9 cellular contexts compared by ENCODE assay signal in genomic region chrX:41336447-41336846, GRCh38. TPM values are rescaled to one million over a fixed set of nuclear protein-coding genes. Genes with fewer than 3 reads are reported as not detected.
A peak's percentile ranks its signal among the peaks of the same experiment; 100 is the strongest.
DNase-seq lines count a peak whose midpoint lies in the region; ATAC-seq, FAIRE-seq and TF ChIP-seq lines count a peak whose summit lies in the region.
"Had no signal": no experiment of that assay in that cellular context is flagged by ENCODE, and none has a peak within 500 bp of the region (broad histone marks: within the 10 kb centered on the region; RNA-seq: fewer than 3 reads in every experiment).

No MANE protein-coding gene starts in this region.

- H3K27ac ChIP-seq in GM12878 (ENCODE audit: control insufficient read depth, insufficient read depth) (0 out of 2 replicates have a peak overlapping the region, but pooled peaks have one; percentile 15), lower lobe of right lung (no peak overlapping the region), tibial nerve (peak overlapping the region in 3 of 4 donors; percentile 7 to 100 (median 100))

- CTCF ChIA-PET in GM12878 (lab: Yijun Ruan, JAX) = interaction anchor here (0.5 to 1.3 kb wide), 3 partner anchors 16 to 423 kb away, joined by 3 to 5 read pairs (median 3); no protein-coding TSS in a partner anchor

- WGBS in GM12878 (ENCODE audit: insufficient coverage, insufficient replicate concordance, low lambda C conversion rate, missing lambda C conversion rate) = 20% methylated on average over 7 of the region's 7 CpGs
- 40 to 65% methylated on average over 7 of the region's 7 CpGs for WGBS in tibial nerve, 2 donors

- RAD21 ChIA-PET in GM12878 (lab: Charles Lee; ENCODE audit: unreplicated experiment) = no interaction called here

- no TSS peak for BruUV-seq in GM12878 (replicated peaks; lab: Mats Ljungman, UMichigan)

- H3K79me2 ChIP-seq in GM12878 (ENCODE audit: control insufficient read depth, insufficient read depth, low read length) = peaks cover 82% of the 10 kb centered on the region

- DNase-seq in activated T-cell treated with anti-CD3 and anti-CD28 coated beads, Interleukin-2, amount 50 U/mL, for 72 hours = peak in 1 of 2 donors; percentile 23
- no peak for DNase-seq in activated T-cell treated with anti-CD3 and anti-CD28 coated beads, Interleukin-2, amount 50 U/mL, for 48 hours
- DNase-seq in GM12878 (ENCODE audit: low read depth, low spot score) = no peak
- no peak for DNase-seq in lower lobe of right lung
- no peak for DNase-seq in tibial nerve (ENCODE audit: low spot score in 2 of 2)
- DNase-seq in ecto neural progenitor cell (ENCODE audit: low spot score) = no peak
- DNase-seq in activated effector memory CD4-positive, alpha-beta T cell treated with Interleukin-2 at 50 U/mL for 16 hours = no peak
- DNase-seq: activated CD4-positive, CD25-positive, alpha-beta regulatory T cell had no signal

- TF ChIP-seq POLR2A in GM12878 (IDR thresholded peaks at IDR 0.05; ENCODE audit: low read depth, low read length) (no peak), tibial nerve (IDR thresholded peaks at IDR 0.05) (no peak)

- no peak for TF ChIP-seq RAD21 in GM12878 (IDR thresholded peaks at IDR 0.05; ENCODE audit: insufficient read depth, low read depth, low read length)

- SMC1A ChIA-PET in GM12878 (lab: Charles Lee; ENCODE audit: uncharacterized antibody, unreplicated experiment) = interaction anchor here (0.7 to 1.2 kb wide), 2 partner anchors 16 to 156 kb away, joined by 3 to 7 read pairs; no protein-coding TSS in a partner anchor

- FAIRE-seq in GM12878 (lab: Jason Lieb, UNC) = no peak

- TF ChIP-seq EP300 in GM12878 (IDR thresholded peaks at IDR 0.05; ENCODE audit: borderline replicate concordance in 1 of 2, control insufficient read depth in 1 of 2, low read depth in 2 of 2, low read length in 2 of 2) (no peak), tibial nerve (IDR thresholded peaks at IDR 0.05) (no peak)

- peak overlapping the region; percentile 97; the same call in 1 of the 2 replicates for H3K9ac ChIP-seq in GM12878 (ENCODE audit: control insufficient read depth, insufficient read depth, low read length)

- POLR2A ChIA-PET in GM12878 (lab: Charles Lee) = no interaction called here

- H3K27me3 ChIP-seq in GM12878 (replicated peaks in 1 of 2; ENCODE audit: control insufficient read depth in 2 of 2, insufficient read depth in 2 of 2, low read length in 1 of 2) (no peaks in the 10 kb centered on the region), lower lobe of right lung (ENCODE audit: low read depth) (no peaks in the 10 kb centered on the region), tibial nerve (no peaks in the 10 kb centered on the region)

- H3K4me1 Mint-ChIP-seq in activated T-cell treated with anti-CD3 and anti-CD28 coated beads, Interleukin-2, amount 50 U/mL, for 72 hours (ENCODE audit: low read depth) = peaks cover 79% of the 10 kb centered on the region

- peak overlapping the region; percentile 94 to 95 for H3K4me3 Mint-ChIP-seq in activated T-cell treated with anti-CD3 and anti-CD28 coated beads, Interleukin-2, amount 50 U/mL, for 72 hours

- TF ChIP-seq CTCF in GM12878 (IDR thresholded peaks at IDR 0.05 in 2 of 3, conservative IDR thresholded peaks at IDR 0.05 in 1 of 3; ENCODE audit: control insufficient read depth in 2 of 3, extremely low read depth in 1 of 3, insufficient read depth in 1 of 3, low read depth in 3 of 3, low read length in 3 of 3) = no peak
- TF ChIP-seq CTCF in lower lobe of right lung (IDR thresholded peaks at IDR 0.05) = no peak
- TF ChIP-seq CTCF in tibial nerve (IDR thresholded peaks at IDR 0.05) = no peak

- H2AFZ ChIP-seq in GM12878 (ENCODE audit: control insufficient read depth, low read depth, low read length) = no peak overlapping the region

- peaks cover 20% of the 10 kb centered on the region for H4K20me1 ChIP-seq in GM12878 (ENCODE audit: control insufficient read depth, insufficient read depth)

- no peaks in the 10 kb centered on the region for H3K9me3 Mint-ChIP-seq in activated T-cell treated with anti-CD3 and anti-CD28 coated beads, Interleukin-2, amount 50 U/mL, for 72 hours

- intact Hi-C loops in GM12878 (cut with micrococcal nuclease; ENCODE audit: unreplicated experiment) (loop anchor here (10.0 kb wide), 2 partner anchors 398 to 462 kb away; no protein-coding TSS in a partner anchor), lower lobe of right lung (cut with DNase I) (no loop called here)

- peak overlapping the region; percentile 91 for H3K4me3 ChIP-seq in GM12878
- peak overlapping the region; percentile 74 for H3K4me3 ChIP-seq in lower lobe of right lung
- H3K4me3 ChIP-seq in tibial nerve = peak overlapping the region; percentile 81 to 96 (median 88)

- H3K36me3 Mint-ChIP-seq in activated T-cell treated with anti-CD3 and anti-CD28 coated beads, Interleukin-2, amount 50 U/mL, for 72 hours (ENCODE audit: insufficient read depth in 2 of 2) = peaks cover 18 to 62% of the 10 kb centered on the region in 2 donors

- H3K4me1 ChIP-seq in GM12878 (ENCODE audit: control insufficient read depth, insufficient read depth, low read length) = peaks cover 4% of the 10 kb centered on the region; the same call in 1 of the 2 replicates
- peaks cover 45% of the 10 kb centered on the region for H3K4me1 ChIP-seq in lower lobe of right lung
- peaks cover 0 to 25% (median 11%) of the 10 kb centered on the region in 4 donors for H3K4me1 ChIP-seq in tibial nerve

- no peaks in the 10 kb centered on the region for H3K9me3 ChIP-seq in GM12878 (replicated peaks; ENCODE audit: control insufficient read depth, insufficient read depth, low read length)
- H3K9me3 ChIP-seq in lower lobe of right lung = no peaks in the 10 kb centered on the region
- no peaks in the 10 kb centered on the region for H3K9me3 ChIP-seq in tibial nerve

- H3K4me2 ChIP-seq in GM12878 (ENCODE audit: control insufficient read depth, insufficient read depth) = peak overlapping the region; percentile 85

- ATAC-seq in activated T-cell treated with anti-CD3 and anti-CD28 coated beads, Interleukin-2, amount 50 U/mL, for 72 hours (replicated peaks in 1 of 2) = no peak
- ATAC-seq in GM12878 (no peak), lower lobe of right lung (no peak), HG03354 (IDR thresholded peaks at IDR 0.05; ENCODE audit: poor library complexity, severe bottlenecking, unreplicated experiment) (no peak)

- peak overlapping the region; percentile 100 for H3K27ac Mint-ChIP-seq in activated T-cell treated with anti-CD3 and anti-CD28 coated beads, Interleukin-2, amount 50 U/mL, for 72 hours

- in situ Hi-C loops in GM12878 (cut with MboI) = loop anchor here (10.0 kb wide), 1 partner anchor 692 kb away; the partner anchor contains the start of gene CXorf38

- no peaks in the 10 kb centered on the region for H3K27me3 Mint-ChIP-seq in activated T-cell treated with anti-CD3 and anti-CD28 coated beads, Interleukin-2, amount 50 U/mL, for 72 hours (ENCODE audit: low read depth)

- H3K36me3 ChIP-seq in GM12878 (ENCODE audit: control insufficient read depth in 2 of 2, insufficient read depth in 2 of 2, low read length in 1 of 2) = peaks cover 7 to 16% of the 10 kb centered on the region in 2 experiments
- peaks cover 31% of the 10 kb centered on the region for H3K36me3 ChIP-seq in lower lobe of right lung
- H3K36me3 ChIP-seq in tibial nerve = no peaks in the 10 kb centered on the region

TF ChIP-seq in GM12878, 131 proteins besides CTCF, POLR2A, EP300 and RAD21:
- TF ChIP-seq POLR2AphosphoS5 (IDR thresholded peaks at IDR 0.05; ENCODE audit: low read length) = peak; percentile 47; the same call in 1 of the 2 replicates
- TF ChIP-seq FOXK2 (IDR thresholded peaks at IDR 0.05) = no peak
- peak; percentile 56; the same call in 1 of the 2 replicates for TF ChIP-seq RAD51 (IDR thresholded peaks at IDR 0.05)
- TF ChIP-seq TBL1XR1 (IDR thresholded peaks at IDR 0.05; ENCODE audit: low read depth, low read length) = peak; percentile 4; the same call in 1 of the 2 replicates
- no peak for TF ChIP-seq ATF2 (IDR thresholded peaks at IDR 0.05; ENCODE audit: low read length)
- no peak for TF ChIP-seq HCFC1 (IDR thresholded peaks at IDR 0.05; ENCODE audit: low read length)
- TF ChIP-seq MTA2 (IDR thresholded peaks at IDR 0.05; ENCODE audit: low read depth) = no peak
- TF ChIP-seq PAX8 (IDR thresholded peaks at IDR 0.05) = no peak
- TF ChIP-seq CEBPB (IDR thresholded peaks at IDR 0.05; ENCODE audit: borderline replicate concordance in 1 of 2, low read depth in 2 of 2, low read length in 2 of 2) = no peak
- TF ChIP-seq FOXM1 (IDR thresholded peaks at IDR 0.05; ENCODE audit: low read depth, low read length) = no peak
- no peak for TF ChIP-seq SMARCA5 (IDR thresholded peaks at IDR 0.05)
TF ChIP-seq in GM12878: peak in this region for 3.

RNA-seq across cellular contexts. Expression of gene DDX3X, which starts 2.5 kb away (rescaled TPM):
- total RNA-seq in activated T-cell treated with anti-CD3 and anti-CD28 coated beads, Interleukin-2, amount 50 U/mL, for 72 hours = 100 to 1,000 TPM; 251 to 419 TPM
- 411 TPM in 2 replicates for total RNA-seq in GM12878 (2013; cell fraction: nucleolus; rRNA removed)
- total RNA-seq in GM12878 (2014; rRNA removed) = 175 and 212 TPM in 2 replicates
- total RNA-seq in GM12878 (2014; rRNA removed; fragmentation: Illumina TruSeq; extraction: Trizol) = 141 and 142 TPM in 2 replicates
- total RNA-seq in GM12878 (2021) = 262 and 283 TPM in 2 replicates
- polyA plus RNA-seq in GM12878 (2011; ENCODE audit: low read depth) = 120 TPM
- 134 and 197 TPM in 2 replicates for polyA plus RNA-seq in GM12878 (2011; rRNA removed)
- 54.9 and 55.7 TPM in 2 replicates for polyA plus RNA-seq in GM12878 (2011; cell fraction: cytosol; rRNA removed)
- 104 and 181 TPM in 2 replicates for polyA plus RNA-seq in GM12878 (2011; cell fraction: nucleus; rRNA removed)
- polyA plus RNA-seq in GM12878 (2012) = 133 and 148 TPM in 2 replicates
- 222 and 279 TPM in 2 replicates for polyA plus RNA-seq in GM12878 (2014; fragmentation: Illumina TruSeq; extraction: Trizol)
- polyA plus RNA-seq in GM12878 (2014; fragmentation: Nextera tagmentation; extraction: Ambion mirVana) = 10 to 100 TPM; 52.0 to 56.7 TPM
- 145 and 169 TPM in 2 replicates for polyA plus RNA-seq in GM12878 (2014; rRNA removed)
- polyA plus RNA-seq in GM12878 (2016; fragmentation: Nextera tagmentation; extraction: Ambion mirVana) = 100 to 1,000 TPM; 203 to 204 TPM
- 120 and 174 TPM in 2 replicates for polyA minus RNA-seq in GM12878 (2011; rRNA and poly(A)+ RNA removed)
- polyA minus RNA-seq in GM12878 (2011; cell fraction: cytosol; rRNA and poly(A)+ RNA removed) = 66.7 and 118 TPM in 2 replicates
- 127 and 235 TPM in 2 replicates for polyA minus RNA-seq in GM12878 (2011; cell fraction: nucleus; rRNA and poly(A)+ RNA removed)
- total RNA-seq in lower lobe of right lung = 227 TPM
- total RNA-seq in tibial nerve = 100 to 1,000 TPM; 123 to 171 (median 148) TPM
